Comparison of ENCODE assay signal across 5 cellular contexts in the genomic region with DNA sequence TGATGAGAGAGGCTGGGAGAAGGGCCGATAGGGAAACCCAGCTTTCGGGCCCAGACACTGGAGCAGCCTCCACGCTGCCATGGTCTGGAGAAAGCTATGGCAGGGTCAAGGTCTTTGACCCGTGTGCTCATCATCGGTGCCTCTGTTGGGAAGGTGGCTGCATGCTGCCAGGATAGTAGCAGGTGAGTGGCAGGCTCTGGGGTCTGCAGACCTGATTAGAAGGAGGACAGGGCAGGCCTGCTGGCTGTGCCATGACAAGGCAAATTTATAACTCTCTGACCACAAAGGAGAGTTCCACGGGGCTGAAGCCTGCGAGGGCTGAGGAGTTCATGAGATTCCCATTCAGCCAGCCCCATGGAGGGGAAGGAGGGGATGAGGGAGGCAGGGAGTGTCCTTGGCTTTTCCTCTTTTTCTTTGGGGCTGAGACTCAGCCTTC. TPM values are rescaled to one million over a fixed set of nuclear protein-coding genes. Genes with fewer than 3 reads are reported as not detected.
DNase-seq lines count a peak whose midpoint lies in the region; ATAC-seq, FAIRE-seq and TF ChIP-seq lines count a peak whose summit lies in the region.
"Not testable (repeated sequence)": the region's sequence is repeated elsewhere in the genome, so short reads cannot be mapped to it uniquely, and the experiment has no call there.

No MANE protein-coding gene starts in this region.

- peak; percentile 65 for ATAC-seq in GM23338
- not testable (repeated sequence) for ATAC-seq in Panc1, upper lobe of right lung
- ATAC-seq in WTC11, result peak; percentile 53
- peak; percentile 91 for ATAC-seq in HepG2

- not testable (repeated sequence) for H3F3A ChIP-seq in GM23338 (replicated peaks; ENCODE audit: low read depth)

- H3K9me3 Mint-ChIP-seq in GM23338, WTC11: not testable (repeated sequence)

- in situ Hi-C loops in Panc1 (cut with HindIII; ENCODE audit: low pct_unique_long_range_greater_than_20kb, low sequenced_read_pairs); HepG2 (cut with HindIII; ENCODE audit: extremely low pct_ligation_motif_present, low pct_unique_long_range_greater_than_20kb): not testable (repeated sequence)

- not testable (repeated sequence) for TF ChIP-seq POLR2A in HepG2 (IDR thresholded peaks at IDR 0.05; ENCODE audit: insufficient read depth in 1 of 2, low read depth in 2 of 2, low read length in 2 of 2)

- not testable (repeated sequence) for TF ChIP-seq RAD21 in HepG2 (CRISPR knock-in tag; IDR thresholded peaks at IDR 0.05)

- not testable (repeated sequence) for H3K36me3 ChIP-seq in GM23338 (ENCODE audit: insufficient read depth); Panc1 (ENCODE audit: control insufficient read depth, insufficient read depth, low read length); HepG2 (replicated peaks in 1 of 2; ENCODE audit: control insufficient read depth in 1 of 2, insufficient read depth in 2 of 2, low read length in 2 of 2); upper lobe of right lung

- H3K27ac Mint-ChIP-seq in GM23338, WTC11: not testable (repeated sequence)

- not testable (repeated sequence) for H3K4me3 Mint-ChIP-seq in GM23338, WTC11

- H4K20me1 ChIP-seq in GM23338 (replicated peaks; ENCODE audit: insufficient read depth); HepG2 (ENCODE audit: insufficient read depth, low read length): not testable (repeated sequence)

- not testable (repeated sequence) for H3K4me3 ChIP-seq in GM23338; Panc1 (ENCODE audit: low read depth in 2 of 2, low read length in 2 of 2); HepG2 (replicated peaks in 1 of 3; ENCODE audit: insufficient read depth in 1 of 3, low read depth in 2 of 3, low read length in 3 of 3); upper lobe of right lung

- BruUV-seq in Panc1 (replicated peaks; lab: Mats Ljungman, UMichigan), result TSS peak; percentile 55
- TSS peak; percentile 48 for BruUV-seq in HepG2 (replicated peaks; lab: Mats Ljungman, UMichigan)

- CTCF ChIA-PET in Panc1 (lab: Charles Lee); WTC11 (lab: Charles Lee); HepG2 (lab: Yijun Ruan, JAX; ENCODE audit: low intra/inter-chr PET ratio, low total read pairs): not testable (repeated sequence)

- not testable (repeated sequence) for H3K27me3 Mint-ChIP-seq in GM23338 (ENCODE audit: insufficient read depth, low read depth, poor library complexity); WTC11 (ENCODE audit: low read depth)

- TF ChIP-seq CTCF in GM23338 (conservative IDR thresholded peaks at IDR 0.05; ENCODE audit: low read depth in 2 of 2); Panc1 (IDR thresholded peaks at IDR 0.05); WTC11 (IDR thresholded peaks at IDR 0.05); HepG2 (CRISPR knock-in tag; IDR thresholded peaks at IDR 0.05); upper lobe of right lung (IDR thresholded peaks at IDR 0.05): not testable (repeated sequence)

- not testable (repeated sequence) for TF ChIP-seq EP300 in HepG2 (IDR thresholded peaks at IDR 0.05; ENCODE audit: low read depth in 2 of 2, low read length in 2 of 2); HepG2 (CRISPR knock-in tag; IDR thresholded peaks at IDR 0.05; ENCODE audit: borderline replicate concordance)

- H3K79me2 ChIP-seq in GM23338 (replicated peaks; ENCODE audit: insufficient read depth); HepG2 (ENCODE audit: insufficient read depth, low read length): not testable (repeated sequence)

- POLR2A ChIA-PET in Panc1 (lab: Charles Lee); WTC11 (lab: Charles Lee); HepG2 (lab: Yijun Ruan, JAX): not testable (repeated sequence)

- H3K4me1 Mint-ChIP-seq in GM23338, WTC11: not testable (repeated sequence)

- not testable (repeated sequence) for H3K27ac ChIP-seq in GM23338 (ENCODE audit: low read depth); Panc1 (ENCODE audit: low read length); HepG2 (ENCODE audit: extremely low read length, insufficient read depth, low read length); upper lobe of right lung

- FAIRE-seq in HepG2 (lab: Jason Lieb, UNC), result peak; percentile 60

- not testable (repeated sequence) for H3K27me3 ChIP-seq in GM23338 (ENCODE audit: insufficient read depth); Panc1 (ENCODE audit: control insufficient read depth, insufficient read depth, low read length); HepG2 (ENCODE audit: control insufficient read depth in 1 of 2, insufficient read depth in 2 of 2, low read length in 2 of 2); upper lobe of right lung

- not testable (repeated sequence) for H3K9me2 ChIP-seq in GM23338 (ENCODE audit: insufficient read depth)

- not testable (repeated sequence) for H3K9ac ChIP-seq in HepG2 (ENCODE audit: insufficient read depth, low read depth, low read length)

- not testable (repeated sequence) for DNase-seq in GM23338 (ENCODE audit: low spot score); Panc1 (ENCODE audit: low read depth, low spot score); WTC11 (ENCODE audit: low spot score); HepG2 (ENCODE audit: low spot score)
- peak; percentile 11 for DNase-seq in upper lobe of right lung

- not testable (repeated sequence) for H3K9me3 ChIP-seq in Panc1 (ENCODE audit: control insufficient read depth, insufficient read depth, low read depth, low read length); HepG2 (ENCODE audit: low read length); upper lobe of right lung

- not testable (repeated sequence) for H3K36me3 Mint-ChIP-seq in GM23338 (ENCODE audit: low read depth); WTC11

- H3K4me1 ChIP-seq in GM23338 (ENCODE audit: insufficient read depth); Panc1 (ENCODE audit: control insufficient read depth, insufficient read depth, low read length); upper lobe of right lung: not testable (repeated sequence)
- H3K4me1 ChIP-seq in HepG2 (ENCODE audit: insufficient read depth, low read length), result peaks cover 24% of the 10 kb centered on the region; the same call in 1 of the 2 replicates

- not testable (repeated sequence) for H2AFZ ChIP-seq in GM23338; HepG2 (ENCODE audit: low read length)

- H3K4me2 ChIP-seq in GM23338, result not testable (repeated sequence)
- peak overlapping the region; percentile 32; the same call in 1 of the 2 replicates for H3K4me2 ChIP-seq in HepG2 (ENCODE audit: low read depth, low read length)

- intact Hi-C loops in Panc1 (cut with micrococcal nuclease; ENCODE audit: unreplicated experiment); HepG2 (cut with micrococcal nuclease; ENCODE audit: unreplicated experiment); upper lobe of right lung (cut with DNase I): not testable (repeated sequence)

- WGBS in HepG2 (ENCODE audit: low lambda C conversion rate), result 7% methylated on average over 3 of the region's 7 CpGs

TF ChIP-seq in HepG2, 621 proteins besides CTCF, POLR2A, EP300 and RAD21:
- TF ChIP-seq NR2F6 (IDR thresholded peaks at IDR 0.05) (peak; percentile 58; the same call in 1 of the 2 replicates), NR2F6 (CRISPR knock-in tag; IDR thresholded peaks at IDR 0.05) (peak; percentile 87), NR2F1 (CRISPR knock-in tag; IDR thresholded peaks at IDR 0.05) (peak in 1 of 2 experiments; percentile 30; a peak in 1 of 4 replicates)
TF ChIP-seq in HepG2: peak in this region for 2; not testable (repeated sequence) for 619.

RNA-seq across cellular contexts. Expression of gene CASTOR2, which starts 42.0 kb away (rescaled TPM):
- total RNA-seq in GM23338 (2014; rRNA removed; shearing (Covaris generic)), result 26.1 and 35.7 TPM in 2 replicates
- polyA plus RNA-seq in GM23338 (2016; fragmentation: Nextera tagmentation; extraction: Ambion mirVana) (3.2 and 4.1 TPM in 2 replicates), HepG2 (2011; rRNA removed) (7.0 and 7.5 TPM in 2 replicates)
- total RNA-seq in Panc1 (2021; ENCODE audit: unreplicated experiment) (41.1 TPM), WTC11 (2021) (36.5 to 40.1 TPM (median 38.7 TPM) in 3 replicates), HepG2 (2016; rRNA removed; fragmentation: Illumina TruSeq; extraction: Trizol) (6.5 and 8.7 TPM in 2 replicates), upper lobe of right lung (11.9 TPM)
- polyA plus RNA-seq in Panc1 (2012; ENCODE audit: insufficient read length), result 7.6 TPM
- 4.8 and 5.0 TPM in 2 replicates for total RNA-seq in HepG2 (2016; cell fraction: cytosol; rRNA removed; fragmentation: Illumina TruSeq; extraction: Trizol; ENCODE audit: low read depth)
- 5.8 and 7.4 TPM in 2 replicates for total RNA-seq in HepG2 (2016; cell fraction: insoluble cytoplasmic fraction; rRNA removed; fragmentation: Illumina TruSeq; extraction: Trizol)
- total RNA-seq in HepG2 (2016; cell fraction: membrane; rRNA removed; fragmentation: Illumina TruSeq; extraction: Trizol), result 6.3 and 9.5 TPM in 2 replicates
- 6.4 and 6.5 TPM in 2 replicates for total RNA-seq in HepG2 (2016; cell fraction: nucleus; rRNA removed; fragmentation: Illumina TruSeq; extraction: Trizol)
- polyA plus RNA-seq in HepG2 (2011; cell fraction: cytosol; rRNA removed), result 4.4 and 6.3 TPM in 2 replicates
- polyA plus RNA-seq in HepG2 (2011; cell fraction: nucleus; rRNA removed), result 12.2 and 18.7 TPM in 2 replicates
- polyA plus RNA-seq in HepG2 (2012), result 3.7 and 4.3 TPM in 2 replicates
- polyA plus RNA-seq in HepG2 (2016; cell fraction: cytosol; fragmentation: Illumina TruSeq; extraction: Trizol; ENCODE audit: low read depth), result 1.2 and 1.6 TPM in 2 replicates
- polyA plus RNA-seq in HepG2 (2016; cell fraction: insoluble cytoplasmic fraction; fragmentation: Illumina TruSeq; extraction: Trizol; ENCODE audit: low read depth), result 2.1 and 2.4 TPM in 2 replicates
- 2.2 and 2.6 TPM in 2 replicates for polyA plus RNA-seq in HepG2 (2016; cell fraction: membrane; fragmentation: Illumina TruSeq; extraction: Trizol; ENCODE audit: low read depth)
- 3.6 and 7.2 TPM in 2 replicates for polyA plus RNA-seq in HepG2 (2016; cell fraction: nucleus; fragmentation: Illumina TruSeq; extraction: Trizol; ENCODE audit: insufficient read depth, low read depth)
- polyA minus RNA-seq in HepG2 (2011; rRNA and poly(A)+ RNA removed; ENCODE audit: low replicate concordance), result 68.0 and 68.7 TPM in 2 replicates
- polyA minus RNA-seq in HepG2 (2011; cell fraction: cytosol; rRNA and poly(A)+ RNA removed), result 17.9 and 20.2 TPM in 2 replicates
- 4.1 and 5.0 TPM in 2 replicates for polyA minus RNA-seq in HepG2 (2011; cell fraction: nucleus; rRNA and poly(A)+ RNA removed)
